Comparison of ENCODE assay signal across 10 cellular contexts in the genomic region with DNA sequence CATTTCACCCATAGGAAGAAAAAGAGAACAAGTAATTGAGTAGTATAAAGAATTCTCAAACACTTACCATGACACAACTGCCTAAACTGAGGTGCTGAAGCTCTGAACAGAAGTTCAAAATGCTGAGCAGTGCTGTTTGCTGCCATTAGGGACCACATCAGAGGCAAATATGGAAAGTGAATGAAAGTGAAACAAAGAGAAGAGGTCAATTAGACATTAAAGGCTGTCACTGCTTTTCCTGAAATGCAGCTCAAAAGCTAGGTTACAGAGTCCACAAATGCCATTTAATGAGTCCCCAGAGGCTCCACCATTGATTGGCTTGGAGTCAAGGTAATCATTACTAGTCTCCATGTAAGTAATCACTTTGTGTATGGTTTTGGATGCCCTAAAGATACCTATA. TPM values are rescaled to one million over a fixed set of nuclear protein-coding genes. Genes with fewer than 3 reads are reported as not detected.
DNase-seq lines count a peak whose midpoint lies in the region; ATAC-seq, FAIRE-seq and TF ChIP-seq lines count a peak whose summit lies in the region.
"Had no signal": no experiment of that assay in that cellular context is flagged by ENCODE, and none has a peak within 500 bp of the region (broad histone marks: within the 10 kb centered on the region; RNA-seq: fewer than 3 reads in every experiment).

No MANE protein-coding gene starts in this region.

- H3K9me3 ChIP-seq in A673 (ENCODE audit: low read depth, low read length, poor library complexity, severe bottlenecking) (no peaks in the 10 kb centered on the region), kidney (ENCODE audit: control insufficient read depth in 1 of 2, low read length in 2 of 2) (no peaks in the 10 kb centered on the region), neuronal stem cell (replicated peaks in 1 of 2; ENCODE audit: control insufficient read depth in 2 of 2, insufficient read depth in 1 of 2, low read depth in 1 of 2, low read length in 2 of 2) (no peaks in the 10 kb centered on the region)

- peak; percentile 89 for ATAC-seq in GM19023 (IDR thresholded peaks at IDR 0.05; ENCODE audit: unreplicated experiment)
- ATAC-seq in HG02759 (IDR thresholded peaks at IDR 0.05; ENCODE audit: unreplicated experiment), result peak; percentile 85
- ATAC-seq in HG03565 (IDR thresholded peaks at IDR 0.05; ENCODE audit: unreplicated experiment), result peak; percentile 86

- H2BK5ac ChIP-seq in neuronal stem cell (ENCODE audit: low read length), result no peak overlapping the region

- no peak for FAIRE-seq in kidney (lab: Jason Lieb, UNC)

- H3K14ac ChIP-seq in neuronal stem cell (ENCODE audit: low read length), result no peak overlapping the region

- no peak overlapping the region for H3K27ac ChIP-seq in A673 (ENCODE audit: low read depth, low read length, poor library complexity, severe bottlenecking)
- no peak overlapping the region for H3K27ac ChIP-seq in kidney (ENCODE audit: low read depth in 2 of 2, low read length in 2 of 2)
- no peak overlapping the region for H3K27ac ChIP-seq in neuronal stem cell (replicated peaks; ENCODE audit: low read length)

- CTCF ChIA-PET in A673 (lab: Charles Lee), result no interaction called here
- CTCF ChIA-PET in HEK293T (lab: Yijun Ruan, JAX), result interaction anchor here (1.2 kb wide), 1 partner anchor 111 kb away, joined by 3 read pairs; no protein-coding TSS in a partner anchor

- POLR2A ChIA-PET in A673 (lab: Charles Lee; ENCODE audit: low non-redundant PET), result no interaction called here
- POLR2A ChIA-PET in HEK293T (lab: Yijun Ruan, JAX), result no interaction called here

- intact Hi-C loops in A673 (cut with micrococcal nuclease; ENCODE audit: unreplicated experiment) (no loop called here), kidney (cut with DNase I) (no loop called here)

- no peak overlapping the region for H2BK12ac ChIP-seq in neuronal stem cell (ENCODE audit: low read length)

- H4K91ac ChIP-seq in neuronal stem cell (ENCODE audit: low read depth, low read length, poor library complexity), result no peak overlapping the region

- H3K36me3 ChIP-seq in A673 (ENCODE audit: insufficient read depth, low read length, poor library complexity, severe bottlenecking), result no peaks in the 10 kb centered on the region
- H3K36me3 ChIP-seq in kidney (ENCODE audit: control insufficient read depth in 1 of 2, insufficient read depth in 2 of 2, low read length in 2 of 2), result no peaks in the 10 kb centered on the region
- peaks cover 0 to 12% of the 10 kb centered on the region in 2 donors for H3K36me3 ChIP-seq in neuronal stem cell (replicated peaks in 1 of 2; ENCODE audit: control insufficient read depth in 2 of 2, insufficient read depth in 2 of 2, low read length in 2 of 2)

- no peak overlapping the region for H3K18ac ChIP-seq in neuronal stem cell (ENCODE audit: low read length)

- H2BK15ac ChIP-seq in neuronal stem cell (ENCODE audit: low read length), result no peak overlapping the region

- H3K79me1 ChIP-seq in neuronal stem cell (ENCODE audit: low read depth, low read length), result no peaks in the 10 kb centered on the region

- no peak overlapping the region for H2AFZ ChIP-seq in neuronal stem cell (ENCODE audit: low read length)

- H3K27me3 ChIP-seq in A673 (replicated peaks; ENCODE audit: insufficient read depth, low read depth, low read length, poor library complexity) (no peaks in the 10 kb centered on the region), neuronal stem cell (ENCODE audit: control insufficient read depth in 3 of 3, insufficient read depth in 3 of 3, low read depth in 1 of 3, low read length in 3 of 3) (no peaks in the 10 kb centered on the region)

- no peak overlapping the region for H3K4me2 ChIP-seq in neuronal stem cell (ENCODE audit: insufficient read depth, low read length, poor library complexity, severe bottlenecking)

- no peak overlapping the region for H3K9ac ChIP-seq in kidney (ENCODE audit: low read length in 2 of 2)
- no peak overlapping the region for H3K9ac ChIP-seq in neuronal stem cell (ENCODE audit: low read depth, low read length, poor library complexity)

- TF ChIP-seq CTCF in A673 (conservative IDR thresholded peaks at IDR 0.05; ENCODE audit: low read depth, low read length), result no peak
- no peak for TF ChIP-seq CTCF in kidney (IDR thresholded peaks at IDR 0.05; ENCODE audit: borderline replicate concordance, extremely low read depth, insufficient read depth)

- no peak overlapping the region for H2BK120ac ChIP-seq in neuronal stem cell (ENCODE audit: low read depth, low read length)

- H3K23ac ChIP-seq in neuronal stem cell (ENCODE audit: low read depth, low read length, poor library complexity), result no peak overlapping the region

- no TSS peak for BruUV-seq in A673 (replicated peaks; lab: Mats Ljungman, UMichigan)

- H2AK5ac ChIP-seq in neuronal stem cell (ENCODE audit: low read depth, low read length), result no peak overlapping the region

- H4K8ac ChIP-seq in neuronal stem cell (ENCODE audit: low read depth, low read length), result no peak overlapping the region

- DNase-seq in A673 (ENCODE audit: low spot score), result peak; percentile 1
- no peak for DNase-seq in NCI-H2227 (lab: John Stamatoyannopoulos, UW; ENCODE audit: unreplicated experiment)
- DNase-seq in kidney, result no peak
- no peak for DNase-seq in neuronal stem cell (ENCODE audit: low spot score)
- no peak for DNase-seq in HEK293T (ENCODE audit: extremely low spot score)
- DNase-seq: NCI-H187 treated with DMSO at 0.1 percent for 48 hours had no signal

- H3K4me1 ChIP-seq in A673 (ENCODE audit: insufficient read depth, low read length, poor library complexity, severe bottlenecking) (no peaks in the 10 kb centered on the region), kidney (ENCODE audit: control insufficient read depth in 1 of 2, insufficient read depth in 1 of 2, low read depth in 1 of 2, low read length in 2 of 2) (no peaks in the 10 kb centered on the region), neuronal stem cell (ENCODE audit: control insufficient read depth in 2 of 2, insufficient read depth in 1 of 2, low read depth in 1 of 2, low read length in 2 of 2) (no peaks in the 10 kb centered on the region)

- H3K4me3 ChIP-seq in A673 (ENCODE audit: low read depth, low read length, poor library complexity, severe bottlenecking) (no peak overlapping the region), kidney (ENCODE audit: low read length in 2 of 2) (no peak overlapping the region), neuronal stem cell (ENCODE audit: low read length in 2 of 2) (no peak overlapping the region)

- H3K4ac ChIP-seq in neuronal stem cell (ENCODE audit: low read length), result no peak overlapping the region

TF ChIP-seq in HEK293T, 16 proteins besides CTCF, POLR2A, EP300 and RAD21:
- no peak for TF ChIP-seq HDGF (IDR thresholded peaks at IDR 0.05; ENCODE audit: borderline replicate concordance)
- TF ChIP-seq ELF4 (IDR thresholded peaks at IDR 0.05), result no peak
- TF ChIP-seq BHLHE40 (IDR thresholded peaks at IDR 0.05; ENCODE audit: borderline replicate concordance), result no peak
- no peak for TF ChIP-seq TARDBP (IDR thresholded peaks at IDR 0.05)
- no peak for TF ChIP-seq ZNF384 (IDR thresholded peaks at IDR 0.05)
- no peak for TF ChIP-seq NFRKB (IDR thresholded peaks at IDR 0.05)
- no peak for TF ChIP-seq FOXK2 (IDR thresholded peaks at IDR 0.05)

RNA-seq across cellular contexts. Expression of gene POU3F2, which starts 46.1 kb away (rescaled TPM):
- total RNA-seq in A673 (2021) (22.8 and 25.5 TPM in 2 replicates), kidney (not detected)
- not detected for polyA plus RNA-seq in kidney (ENCODE audit: insufficient read depth, low read depth, low replicate concordance)
- polyA plus RNA-seq in neuronal stem cell (2013, experiment 1 of 2), result 11.3 TPM
- 12.1 TPM for polyA plus RNA-seq in neuronal stem cell (2013, experiment 2 of 2)
- polyA plus RNA-seq: BJ had no signal

Comparison
In these comparisons a context has a peak if more than half of its experiments do, and no peak if none do; other contexts are left out.
1. RNA of gene POU3F2, which starts 46.1 kb away (total RNA-seq): 22.8 to 25.5 TPM in A673; not detected in kidney (single experiment); every median in the first group is over 10 times any median in the second.
2. Peak in every context shown above with its lines, with median percentiles within 50 percentile points of each other: ATAC-seq.